Comparison of ENCODE assay signal across 8 cellular contexts in genomic region chr2:98607104-98607503, GRCh38. TPM values are rescaled to one million over a fixed set of nuclear protein-coding genes. Genes with fewer than 3 reads are reported as not detected.
A peak's percentile ranks its signal among the peaks of the same experiment; 100 is the strongest.
DNase-seq lines count a peak whose midpoint lies in the region; ATAC-seq, FAIRE-seq and TF ChIP-seq lines count a peak whose summit lies in the region.

No MANE protein-coding gene starts in this region.

- peaks cover 11% of the 10 kb centered on the region for H4K20me1 ChIP-seq in osteoblast (ENCODE audit: insufficient read depth, low read length)

- H3K9me3 Mint-ChIP-seq in Caco-2 (ENCODE audit: unreplicated experiment) = no peaks in the 10 kb centered on the region
- no peaks in the 10 kb centered on the region for H3K9me3 Mint-ChIP-seq in effector memory CD8-positive, alpha-beta T cell

- no peak for FAIRE-seq in GM19239 (lab: Jason Lieb, UNC)

- H2AFZ ChIP-seq in osteoblast (ENCODE audit: low read length) = no peak overlapping the region

- POLR2A ChIA-PET in Caco-2 (lab: Charles Lee) = no interaction called here

- no peak for DNase-seq in Caco-2
- DNase-seq in NOMO-1 treated with dmso at 0.1 percent for 144 hours (lab: John Stamatoyannopoulos, UW; ENCODE audit: unreplicated experiment) = peak; percentile 6
- no peak for DNase-seq in effector memory CD8-positive, alpha-beta T cell
- no peak for DNase-seq in osteoblast (ENCODE audit: insufficient read length, low spot score, missing footprints)
- DNase-seq in GM19239 (ENCODE audit: insufficient read length, low spot score) = no peak

- no peak for TF ChIP-seq CTCF in Caco-2 (IDR thresholded peaks at IDR 0.05; ENCODE audit: insufficient read depth in 1 of 2, low read depth in 1 of 2, low read length in 1 of 2, severe bottlenecking in 1 of 2, unreplicated experiment in 1 of 2)
- no peak for TF ChIP-seq CTCF in osteoblast (IDR thresholded peaks at IDR 0.05; ENCODE audit: extremely low read depth, low read depth, low read length)

- CTCF ChIA-PET in Caco-2 (lab: Charles Lee) = no interaction called here

- peak overlapping the region; percentile 78 for H3K4me3 ChIP-seq in Caco-2 (ENCODE audit: low read depth, low read length)
- H3K4me3 ChIP-seq in osteoblast (ENCODE audit: insufficient read depth, low read length) = peak overlapping the region; percentile 94

- no peak for ATAC-seq in effector memory CD8-positive, alpha-beta T cell (replicated peaks)
- no peak for ATAC-seq in GM21723 (IDR thresholded peaks at IDR 0.05; ENCODE audit: unreplicated experiment)
- ATAC-seq in GM21737 (IDR thresholded peaks at IDR 0.05; ENCODE audit: unreplicated experiment) = no peak
- no peak for ATAC-seq in HG03175 (IDR thresholded peaks at IDR 0.05; ENCODE audit: unreplicated experiment)

- H3K79me2 ChIP-seq in osteoblast (ENCODE audit: insufficient read depth, low read length) = peaks cover 79% of the 10 kb centered on the region

- H3K4me3 Mint-ChIP-seq in Caco-2 (ENCODE audit: unreplicated experiment) = peak overlapping the region; percentile 86
- peak overlapping the region; percentile 90 to 94 for H3K4me3 Mint-ChIP-seq in effector memory CD8-positive, alpha-beta T cell

- peak overlapping the region; percentile 94 for H3K27ac ChIP-seq in osteoblast (ENCODE audit: low read depth, low read length)

- peaks cover 22% of the 10 kb centered on the region for H3K4me1 Mint-ChIP-seq in Caco-2 (ENCODE audit: low read depth, unreplicated experiment)
- peaks cover 41 to 66% of the 10 kb centered on the region in 2 donors for H3K4me1 Mint-ChIP-seq in effector memory CD8-positive, alpha-beta T cell (ENCODE audit: low read depth in 2 of 2)

- no TSS peak for BruUV-seq in Caco-2 (replicated peaks; lab: Mats Ljungman, UMichigan)

- H3K27me3 ChIP-seq in Caco-2 (replicated peaks; ENCODE audit: control insufficient read depth, insufficient read depth, low read length) = no peaks in the 10 kb centered on the region
- H3K27me3 ChIP-seq in osteoblast (ENCODE audit: insufficient read depth, low read length) = no peaks in the 10 kb centered on the region

- H3K36me3 Mint-ChIP-seq in Caco-2 (ENCODE audit: insufficient read depth, unreplicated experiment) = peaks cover 32% of the 10 kb centered on the region
- H3K36me3 Mint-ChIP-seq in effector memory CD8-positive, alpha-beta T cell (ENCODE audit: insufficient read depth) = peaks cover 50% of the 10 kb centered on the region

- H3K27ac Mint-ChIP-seq in Caco-2 (ENCODE audit: unreplicated experiment) = peak overlapping the region; percentile 82
- H3K27ac Mint-ChIP-seq in effector memory CD8-positive, alpha-beta T cell = peak overlapping the region; percentile 96

- peaks cover 5% of the 10 kb centered on the region for H3K4me1 ChIP-seq in Caco-2
- peaks cover 23% of the 10 kb centered on the region for H3K4me1 ChIP-seq in osteoblast (ENCODE audit: insufficient read depth, low read length)

- H3K36me3 ChIP-seq in Caco-2 (ENCODE audit: control insufficient read depth, insufficient read depth, low read length) (no peaks in the 10 kb centered on the region), osteoblast (ENCODE audit: insufficient read depth, low read length) (peaks cover 26% of the 10 kb centered on the region)

- intact Hi-C loops in Caco-2 (cut with micrococcal nuclease; ENCODE audit: unreplicated experiment) = no loop called here

- H3K9me3 ChIP-seq in Caco-2 (no peaks in the 10 kb centered on the region), osteoblast (ENCODE audit: low read depth, low read length) (no peaks in the 10 kb centered on the region)

- no peaks in the 10 kb centered on the region for H3K27me3 Mint-ChIP-seq in Caco-2 (ENCODE audit: insufficient read depth, unreplicated experiment)
- H3K27me3 Mint-ChIP-seq in effector memory CD8-positive, alpha-beta T cell = no peaks in the 10 kb centered on the region

- peak overlapping the region; percentile 89 for H3K4me2 ChIP-seq in osteoblast (ENCODE audit: insufficient read depth, low read length)

RNA-seq across cellular contexts. Expression of gene COA5, which starts 1.2 kb away (rescaled TPM):
- total RNA-seq in Caco-2 (2022) = 35.7 TPM in 2 replicates
- total RNA-seq in osteoblast = 17.4 and 21.2 TPM in 2 replicates

RNA-seq across cellular contexts. Expression of gene UNC50, which starts 1.3 kb away (rescaled TPM):
- total RNA-seq in Caco-2 (2022) (39.7 and 40.0 TPM in 2 replicates), osteoblast (31.5 and 36.2 TPM in 2 replicates)
